In the genomic region with DNA sequence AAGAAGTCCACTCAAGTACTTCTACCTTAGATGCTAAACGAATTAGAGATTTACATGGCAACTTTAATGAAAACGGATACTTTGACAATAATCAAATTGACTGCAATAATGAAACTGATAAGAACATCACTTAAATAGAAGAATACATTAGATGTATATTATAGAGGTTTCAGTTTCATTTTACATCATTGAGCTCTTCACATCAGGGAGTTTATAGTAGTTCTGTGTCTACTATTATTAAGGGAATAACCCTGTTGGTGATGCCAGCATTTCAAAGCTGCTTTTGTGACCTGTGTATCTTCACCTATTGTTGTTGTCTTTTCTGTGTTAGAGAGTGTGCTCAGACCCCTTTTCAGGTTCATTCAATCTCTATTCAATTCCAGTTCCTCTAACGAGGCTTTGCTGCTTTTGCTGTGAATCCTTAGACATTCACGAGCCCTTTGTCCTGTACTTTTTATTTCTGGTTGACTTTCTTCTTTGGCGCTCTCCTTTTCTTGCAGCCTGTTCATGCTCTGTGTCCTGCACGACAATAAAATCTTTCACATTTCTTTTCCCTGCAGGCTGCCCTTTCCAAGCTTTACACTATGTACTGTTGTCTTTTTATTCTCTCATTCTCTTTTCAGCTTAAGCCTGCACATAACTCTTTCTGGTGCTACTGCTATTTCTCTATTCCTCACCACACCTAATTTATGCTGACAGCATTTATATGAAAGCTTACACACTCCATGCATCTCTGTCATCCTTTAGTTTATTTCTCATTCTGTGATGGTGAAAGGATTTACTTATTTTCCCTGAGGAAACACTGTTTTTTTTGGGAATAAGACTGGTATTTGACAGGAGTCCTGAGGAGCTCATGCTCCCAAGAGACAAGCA, we compare ENCODE assay signal across 20 cellular contexts.
DNase-seq lines count a peak whose midpoint lies in the region; ATAC-seq and TF ChIP-seq lines count a peak whose summit lies in the region.
"Had no signal": no experiment of that assay in that cellular context is flagged by ENCODE, and none has a peak within 500 bp of the region (broad histone marks: within the 10 kb centered on the region; RNA-seq: fewer than 3 reads in every experiment).

No MANE protein-coding gene starts in this region.

- H3K9me3 Mint-ChIP-seq in activated CD4-positive, alpha-beta memory T cell treated with anti-CD3 and anti-CD28 coated beads, Interleukin-2, amount 10 ng/mL, durations not matched to agents 7 days and 5 days, result no peaks in the 10 kb centered on the region
- no peaks in the 10 kb centered on the region for H3K9me3 Mint-ChIP-seq in activated CD4-positive, alpha-beta memory T cell treated with anti-CD3 and anti-CD28 coated beads for 36 hours
- H3K9me3 Mint-ChIP-seq in progenitor cell of endocrine pancreas (ENCODE audit: low read depth), result no peaks in the 10 kb centered on the region

- H3K36me3 ChIP-seq in ectodermal cell (ENCODE audit: control insufficient read depth, insufficient read depth, low read length), result no peaks in the 10 kb centered on the region
- H3K36me3 ChIP-seq: esophagus squamous epithelium, heart right ventricle had no signal

- ATAC-seq in HG03442 (IDR thresholded peaks at IDR 0.05; ENCODE audit: unreplicated experiment), result peak; percentile 37
- ATAC-seq: A549; CD8-positive, alpha-beta T cell; heart right ventricle; left cardiac atrium had no signal

- TF ChIP-seq CTCF in progenitor cell of endocrine pancreas (IDR thresholded peaks at IDR 0.05; ENCODE audit: unreplicated experiment), result no peak

- H3K4me1 ChIP-seq in ectodermal cell (ENCODE audit: control insufficient read depth, insufficient read depth, low read length), result peaks cover 16% of the 10 kb centered on the region
- H3K4me1 ChIP-seq: A549, testis had no signal

- H3K9me3 ChIP-seq in ectodermal cell (ENCODE audit: control insufficient read depth, low read length), result no peaks in the 10 kb centered on the region
- H3K9me3 ChIP-seq: A549, esophagus squamous epithelium, testis had no signal

- H3K4me1 Mint-ChIP-seq in activated CD4-positive, alpha-beta memory T cell treated with anti-CD3 and anti-CD28 coated beads, Interleukin-2, amount 10 ng/mL, durations not matched to agents 7 days and 5 days, result peaks cover 13% of the 10 kb centered on the region
- peaks cover 5% of the 10 kb centered on the region for H3K4me1 Mint-ChIP-seq in activated CD4-positive, alpha-beta memory T cell treated with anti-CD3 and anti-CD28 coated beads for 36 hours (ENCODE audit: low read depth)
- H3K4me1 Mint-ChIP-seq in progenitor cell of endocrine pancreas (ENCODE audit: low read depth), result peaks cover 4% of the 10 kb centered on the region
- H3K4me1 Mint-ChIP-seq: IgD-negative memory B cell had no signal

- H3K27ac Mint-ChIP-seq in activated CD4-positive, alpha-beta memory T cell treated with anti-CD3 and anti-CD28 coated beads, Interleukin-2, amount 10 ng/mL, durations not matched to agents 7 days and 5 days, result no peak overlapping the region
- H3K27ac Mint-ChIP-seq in activated CD4-positive, alpha-beta memory T cell treated with anti-CD3 and anti-CD28 coated beads for 36 hours, result no peak overlapping the region
- H3K27ac Mint-ChIP-seq in progenitor cell of endocrine pancreas, result no peak overlapping the region
- H3K27ac Mint-ChIP-seq: CD8-positive, alpha-beta T cell; IgD-negative memory B cell had no signal

- no peaks in the 10 kb centered on the region for H3K27me3 Mint-ChIP-seq in activated CD4-positive, alpha-beta memory T cell treated with anti-CD3 and anti-CD28 coated beads, Interleukin-2, amount 10 ng/mL, durations not matched to agents 7 days and 5 days
- H3K27me3 Mint-ChIP-seq in activated CD4-positive, alpha-beta memory T cell treated with anti-CD3 and anti-CD28 coated beads for 36 hours, result no peaks in the 10 kb centered on the region
- no peaks in the 10 kb centered on the region for H3K27me3 Mint-ChIP-seq in progenitor cell of endocrine pancreas
- H3K27me3 Mint-ChIP-seq: IgD-negative memory B cell had no signal

- H3K27me3 ChIP-seq in ectodermal cell (ENCODE audit: control insufficient read depth, insufficient read depth, low read length, poor library complexity, severe bottlenecking), result no peaks in the 10 kb centered on the region
- H3K27me3 ChIP-seq: esophagus squamous epithelium, heart right ventricle, testis had no signal

- H3K36me3 Mint-ChIP-seq in activated CD4-positive, alpha-beta memory T cell treated with anti-CD3 and anti-CD28 coated beads, Interleukin-2, amount 10 ng/mL, durations not matched to agents 7 days and 5 days (ENCODE audit: low read depth), result no peaks in the 10 kb centered on the region
- no peaks in the 10 kb centered on the region for H3K36me3 Mint-ChIP-seq in activated CD4-positive, alpha-beta memory T cell treated with anti-CD3 and anti-CD28 coated beads for 36 hours
- H3K36me3 Mint-ChIP-seq in progenitor cell of endocrine pancreas (ENCODE audit: insufficient read depth), result no peaks in the 10 kb centered on the region
- H3K36me3 Mint-ChIP-seq: CD8-positive, alpha-beta T cell; IgD-negative memory B cell had no signal

- POLR2A ChIA-PET in activated CD4-positive, alpha-beta memory T cell treated with anti-CD3 and anti-CD28 coated beads, Interleukin-2, amount 10 ng/mL, durations not matched to agents 7 days and 5 days (lab: Charles Lee), result no interaction called here
- POLR2A ChIA-PET in activated CD4-positive, alpha-beta memory T cell treated with anti-CD3 and anti-CD28 coated beads for 36 hours (lab: Charles Lee), result no interaction called here

- H3K4me3 Mint-ChIP-seq in activated CD4-positive, alpha-beta memory T cell treated with anti-CD3 and anti-CD28 coated beads, Interleukin-2, amount 10 ng/mL, durations not matched to agents 7 days and 5 days, result peak overlapping the region; percentile 30
- no peak overlapping the region for H3K4me3 Mint-ChIP-seq in activated CD4-positive, alpha-beta memory T cell treated with anti-CD3 and anti-CD28 coated beads for 36 hours
- no peak overlapping the region for H3K4me3 Mint-ChIP-seq in progenitor cell of endocrine pancreas (ENCODE audit: low read depth)
- H3K4me3 Mint-ChIP-seq: CD8-positive, alpha-beta T cell; IgD-negative memory B cell had no signal

- CTCF ChIA-PET in activated CD4-positive, alpha-beta memory T cell treated with anti-CD3 and anti-CD28 coated beads, Interleukin-2, amount 10 ng/mL, durations not matched to agents 7 days and 5 days (lab: Charles Lee), result no interaction called here
- CTCF ChIA-PET in activated CD4-positive, alpha-beta memory T cell treated with anti-CD3 and anti-CD28 coated beads for 36 hours (lab: Charles Lee), result no interaction called here

- H3K27ac ChIP-seq in ectodermal cell (ENCODE audit: insufficient read depth, low read depth, low read length, poor library complexity, severe bottlenecking) (peak overlapping the region; percentile 60), substantia nigra (ENCODE audit: low read depth, low read length, poor library complexity, severe bottlenecking) (no peak overlapping the region)
- H3K27ac ChIP-seq: A549, esophagus squamous epithelium, heart right ventricle, testis had no signal

- intact Hi-C loops in activated CD4-positive, alpha-beta memory T cell treated with anti-CD3 and anti-CD28 coated beads for 36 hours (cut with micrococcal nuclease), result no loop called here

- no peak for DNase-seq in activated CD4-positive, alpha-beta memory T cell treated with anti-CD3 and anti-CD28 coated beads, Interleukin-2, amount 10 ng/mL, durations not matched to agents 7 days and 5 days
- DNase-seq in activated CD4-positive, alpha-beta memory T cell treated with anti-CD3 and anti-CD28 coated beads for 36 hours, result no peak
- DNase-seq in retina (peak; percentile 15), substantia nigra (lab: John Stamatoyannopoulos, UW) (no peak), progenitor cell of endocrine pancreas (ENCODE audit: low spot score, unreplicated experiment) (no peak), NCI-H2029 treated with DMSO at 0.1 percent for 48 hours (lab: John Stamatoyannopoulos, UW) (no peak)
- DNase-seq: activated CD4-positive, alpha-beta T cell treated with anti-CD3 and anti-CD28 coated beads, Interleukin-2, amount 50 U/mL, for 48 hours; amniotic stem cell; CD8-positive, alpha-beta T cell; cortex of kidney; EL; esophagus squamous epithelium; heart right ventricle; left cardiac atrium; NCI-H1092; testis had no signal

- no peak overlapping the region for H3K4me3 ChIP-seq in ectodermal cell (ENCODE audit: insufficient read depth, low read depth, low read length)
- H3K4me3 ChIP-seq: A549, esophagus squamous epithelium, heart right ventricle, testis had no signal

- WGBS in ectodermal cell, 2 experiments, result 43 to 56% methylated on average over 5 to 6 of the region's 6 CpGs
